Comparison of ENCODE assay signal across 8 cellular contexts in the genomic region with DNA sequence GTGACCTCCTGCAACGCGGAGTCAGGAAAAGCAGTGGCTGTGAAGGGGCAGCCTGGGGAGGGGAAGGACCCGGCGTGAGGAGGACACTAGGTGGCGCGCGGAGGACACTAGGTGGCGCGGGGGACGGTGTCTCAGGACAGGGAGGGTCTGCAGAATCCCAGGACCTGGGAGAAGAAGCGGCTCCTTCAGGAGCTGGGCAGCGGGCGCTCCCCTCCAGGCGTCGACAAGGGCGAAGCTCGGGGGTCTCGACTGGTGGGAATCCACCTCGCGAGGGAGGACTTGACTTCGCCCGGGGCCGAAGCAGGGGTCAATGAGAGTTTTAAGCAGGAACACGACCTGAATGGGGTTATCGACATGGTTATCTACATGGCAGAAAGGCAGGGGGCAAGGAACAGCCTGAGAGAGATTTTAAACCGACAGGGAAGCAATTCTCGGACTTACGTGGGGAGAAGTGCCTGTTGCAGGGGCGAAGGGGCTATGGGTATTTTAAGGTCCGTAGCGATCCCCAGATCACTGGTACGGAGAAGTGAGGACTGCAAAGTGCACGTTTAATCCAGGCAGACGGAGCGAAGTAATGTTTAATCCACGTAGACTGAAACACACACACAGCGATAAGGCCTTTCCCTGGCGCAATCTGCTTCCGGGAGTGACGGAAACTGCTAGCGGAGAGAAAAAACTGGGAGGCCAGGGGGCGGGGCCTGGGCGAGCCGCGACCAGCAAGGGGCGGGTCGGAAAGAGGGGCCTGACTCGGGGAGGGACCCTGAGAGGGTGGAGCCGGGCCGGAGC. TPM values are rescaled to one million over a fixed set of nuclear protein-coding genes. Genes with fewer than 3 reads are reported as not detected.
A peak's percentile ranks its signal among the peaks of the same experiment; 100 is the strongest.
DNase-seq lines count a peak whose midpoint lies in the region; ATAC-seq and TF ChIP-seq lines count a peak whose summit lies in the region.

Gene ZNF616 (minus strand): TSS at position 648 of the 786 bp plus-strand sequence. CDS start 9,426 bp downstream, outside the sequence.

- peaks cover 8% of the 10 kb centered on the region for H3K36me3 ChIP-seq in OCI-LY7 (ENCODE audit: insufficient read depth, low read length)

- CTCF ChIA-PET in OCI-LY7 (lab: Charles Lee; ENCODE audit: unreplicated experiment): no interaction called here

- no peaks in the 10 kb centered on the region for H3K27me3 ChIP-seq in mononuclear cell (ENCODE audit: insufficient read depth, low read length)

- intact Hi-C loops in OCI-LY7 (cut with micrococcal nuclease; ENCODE audit: unreplicated experiment): loop anchor here (1.0 to 2.0 kb wide), 2 partner anchors 51 to 98 kb away; partner anchors contain the start of gene PPP2R1A

- H3K27ac ChIP-seq in OCI-LY7 (ENCODE audit: low read depth, low read length, poor library complexity, severe bottlenecking): peak within 1 kb of the TSS; percentile 72

- peaks cover 9% of the 10 kb centered on the region; the same call in 1 of the 2 replicates for H3K79me2 ChIP-seq in OCI-LY7 (ENCODE audit: insufficient read depth, low read depth, low read length)

- H3K4me2 ChIP-seq in OCI-LY7 (ENCODE audit: low read length): peak within 1 kb of the TSS; percentile 99

- POLR2A ChIA-PET in OCI-LY7 (lab: Charles Lee): interaction anchor here (0.7 to 0.8 kb wide), 2 partner anchors 27 to 50 kb away, joined by 3 to 4 read pairs; no protein-coding TSS in a partner anchor

- no peaks in the 10 kb centered on the region for H3K9me2 ChIP-seq in OCI-LY7 (ENCODE audit: insufficient read depth, low read length)

- peak; percentile 92 for ATAC-seq in GM21447 (IDR thresholded peaks at IDR 0.05; ENCODE audit: unreplicated experiment)

- H3K4me3 ChIP-seq in OCI-LY7 (ENCODE audit: low read depth, low read length, poor library complexity, severe bottlenecking) (peak within 1 kb of the TSS; percentile 80), mononuclear cell (ENCODE audit: low read length) (peak within 1 kb of the TSS; percentile 97)

- peak within 1 kb of the TSS; percentile 93 for H2AFZ ChIP-seq in OCI-LY7 (ENCODE audit: low read length)

- H3K9me3 ChIP-seq in OCI-LY7 (ENCODE audit: low read length) (no peaks in the 10 kb centered on the region), mononuclear cell (ENCODE audit: low read depth, low read length) (peaks cover 7% of the 10 kb centered on the region)

- BruUV-seq in OCI-LY7 (replicated peaks; lab: Mats Ljungman, UMichigan): TSS peak; percentile 89

- H3K4me1 ChIP-seq in OCI-LY7 (ENCODE audit: insufficient read depth, low read length, poor library complexity, severe bottlenecking) (peaks cover 15% of the 10 kb centered on the region), mononuclear cell (ENCODE audit: insufficient read depth, low read length) (peaks cover 22% of the 10 kb centered on the region)

- peak; percentile 88 for TF ChIP-seq CTCF in OCI-LY7 (conservative IDR thresholded peaks at IDR 0.05; ENCODE audit: low read length)

- H4K20me1 ChIP-seq in OCI-LY7 (ENCODE audit: insufficient read depth, low read length): no peaks in the 10 kb centered on the region

- DNase-seq in DMS 273 treated with DMSO at 0.1 percent for 48 hours (lab: John Stamatoyannopoulos, UW): peak; percentile 84
- DNase-seq in HuH-7.5 (ENCODE audit: low spot score): peak; percentile 71
- DNase-seq in OCI-LY7 (ENCODE audit: low spot score): peak; percentile 95
- peak; percentile 97 for DNase-seq in activated T-cell treated with anti-CD3 and anti-CD28 coated beads for 24 hours (ENCODE audit: low read depth)
- DNase-seq in epidermal melanocyte (ENCODE audit: insufficient read length, low spot score): peak; percentile 86
- DNase-seq in stimulated activated CD8-positive, alpha-beta memory T cell treated with anti-CD3 and anti-CD28 coated beads, Interleukin-2, amount 100 ng/mL, for 48 hours (ENCODE audit: low read depth in 2 of 2): peak; percentile 94 to 96

RNA-seq across cellular contexts. Expression of gene ZNF616, which starts in this region (rescaled TPM):
- total RNA-seq in OCI-LY7 (2014; rRNA removed; shearing (Covaris generic)): 3.8 and 5.2 TPM in 2 replicates
- total RNA-seq in OCI-LY7 (2022) (7.1 and 7.2 TPM in 2 replicates), mononuclear cell (1.2 TPM)

Comparison
In these comparisons a context has a peak if more than half of its experiments do, and no peak if none do; other contexts are left out.
1. Peak in every context shown above with its lines: DNase-seq, ATAC-seq, H3K4me3 ChIP-seq and H3K27ac ChIP-seq.